In the genomic region with DNA sequence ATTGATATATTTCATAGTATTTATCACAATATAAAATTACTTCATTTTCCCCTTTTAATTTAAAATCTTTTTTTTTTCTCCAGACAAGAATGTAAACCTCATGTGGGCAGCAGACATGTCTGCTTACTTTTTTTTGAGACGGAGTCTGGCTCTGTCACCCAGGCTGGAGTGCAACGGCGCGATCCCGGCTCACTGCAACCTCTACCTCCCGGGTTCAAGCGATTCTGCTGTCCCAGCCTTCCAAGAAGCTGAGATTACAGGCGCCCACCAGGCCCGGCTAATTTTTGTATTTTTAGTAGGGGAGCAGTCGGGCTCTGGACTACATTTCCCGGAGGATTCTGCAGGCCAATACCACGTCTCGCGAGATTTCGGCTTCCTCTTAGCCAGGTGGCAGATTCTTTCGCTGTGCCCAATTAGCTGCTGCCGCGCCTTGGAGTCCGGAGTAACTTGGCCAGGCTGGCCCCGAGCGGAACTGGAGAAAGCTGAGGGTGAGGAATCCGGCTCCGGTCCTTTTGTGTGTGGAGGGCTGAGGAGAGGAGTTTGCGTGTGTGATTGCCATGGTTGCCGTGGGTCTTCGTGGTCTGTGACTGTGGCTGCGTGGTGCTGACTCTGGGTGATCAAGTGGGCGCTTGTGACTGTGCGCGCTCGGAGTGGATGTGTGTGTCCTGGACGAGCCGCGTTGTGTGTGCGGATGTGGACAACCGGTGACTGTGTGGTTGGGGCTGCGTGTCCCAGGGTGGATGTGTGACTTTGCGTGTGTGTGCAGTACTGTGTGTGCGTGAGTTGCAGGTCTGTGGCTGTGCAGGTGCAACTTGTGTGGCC, we compare ENCODE assay signal across 8 cellular contexts.
DNase-seq lines count a peak whose midpoint lies in the region; TF ChIP-seq lines count a peak whose summit lies in the region.
"Not testable (repeated sequence)": the region's sequence is repeated elsewhere in the genome, so short reads cannot be mapped to it uniquely, and the experiment has no call there.

No MANE protein-coding gene starts in this region.

- not testable (repeated sequence) for TF ChIP-seq CTCF in endodermal cell (conservative IDR thresholded peaks at IDR 0.05)

- peak; percentile 7 for DNase-seq in GDM1 (lab: John Stamatoyannopoulos, UW)
- DNase-seq in SKM-1 (lab: John Stamatoyannopoulos, UW; ENCODE audit: unreplicated experiment): peak; percentile 78
- DNase-seq in activated effector memory CD4-positive, alpha-beta T cell treated with Interleukin-2 at 50 U/mL for 16 hours: peak; percentile 35
- peak; percentile 90 for DNase-seq in endodermal cell
- peak; percentile 93 for DNase-seq in renal cortical epithelial cell (ENCODE audit: low read depth)

- H3K27ac ChIP-seq in HUES64 (ENCODE audit: low read depth, low read length): peak overlapping the region; percentile 76; the same call in 1 of the 2 replicates
- peak overlapping the region; percentile 97 for H3K27ac ChIP-seq in endodermal cell (ENCODE audit: low read depth, low read length)
- peak overlapping the region; percentile 62 for H3K27ac ChIP-seq in layer of hippocampus (ENCODE audit: low read depth, low read length)
- H3K27ac ChIP-seq in temporal lobe (ENCODE audit: low read depth, low read length): peak overlapping the region; percentile 72

- H3K4me3 ChIP-seq in HUES64 (ENCODE audit: low read length): peak overlapping the region; percentile 90
- peak overlapping the region; percentile 93 for H3K4me3 ChIP-seq in endodermal cell (ENCODE audit: low read length)

- H3K9me3 ChIP-seq in HUES64 (ENCODE audit: insufficient read depth, low read depth, low read length); endodermal cell (ENCODE audit: control insufficient read depth, low read length): not testable (repeated sequence)

- H3K4me1 ChIP-seq in HUES64 (ENCODE audit: insufficient read depth, low read length); endodermal cell (ENCODE audit: control insufficient read depth, insufficient read depth, low read length): not testable (repeated sequence)

- H3K36me3 Mint-ChIP-seq in endodermal cell (ENCODE audit: low read depth): not testable (repeated sequence)

- H3K9ac ChIP-seq in HUES64 (ENCODE audit: low read depth, low read length): peak overlapping the region; percentile 97
- H3K9ac ChIP-seq in endodermal cell (ENCODE audit: extremely low read depth, low read length, poor library complexity, severe bottlenecking): peak overlapping the region; percentile 99

- peak overlapping the region; percentile 99 for H3K27ac Mint-ChIP-seq in endodermal cell

- peak overlapping the region; percentile 96 for H3K4me3 Mint-ChIP-seq in endodermal cell

- H3K36me3 ChIP-seq in HUES64 (ENCODE audit: insufficient read depth, low read length); endodermal cell (ENCODE audit: control insufficient read depth, insufficient read depth, low read length): not testable (repeated sequence)

- H3K27me3 Mint-ChIP-seq in endodermal cell (ENCODE audit: insufficient read depth): not testable (repeated sequence)

- not testable (repeated sequence) for H3K9me3 Mint-ChIP-seq in endodermal cell

- H3K4me1 Mint-ChIP-seq in endodermal cell: not testable (repeated sequence)

- H3K27me3 ChIP-seq in HUES64 (ENCODE audit: insufficient read depth, low read length); endodermal cell (ENCODE audit: control insufficient read depth, insufficient read depth, low read length, poor library complexity, severe bottlenecking); layer of hippocampus (ENCODE audit: control insufficient read depth, insufficient read depth, low read length): not testable (repeated sequence)

- WGBS in HUES64: 15% methylated on average over 35 of the region's 39 CpGs
- WGBS in endodermal cell (ENCODE audit: insufficient coverage in 1 of 2, insufficient read length in 1 of 2), 2 experiments: 17 to 100% methylated on average over 1 to 36 of the region's 39 CpGs

Comparison
In these comparisons a context has a peak if more than half of its experiments do, and no peak if none do; other contexts are left out.
1. Peak in every context shown above with its lines: DNase-seq, H3K4me3 ChIP-seq and H3K27ac ChIP-seq.
2. DNase-seq: peak in every context shown above with its lines; median percentile 93 in renal cortical epithelial cell; 90 in endodermal cell; 78 in SKM-1; 35 in activated effector memory CD4-positive, alpha-beta T cell treated with Interleukin-2 at 50 U/mL for 16 hours; 7 in GDM1.